In genomic region chr7:96028729-96029128, GRCh38 we compare ENCODE assay signal across 3 cellular contexts.
"Had no signal": no experiment of that assay in that cellular context is flagged by ENCODE, and none has a peak within 500 bp of the region (broad histone marks: within the 10 kb centered on the region; RNA-seq: fewer than 3 reads in every experiment).

No MANE protein-coding gene starts in this region.

- ATAC-seq: GM12878 had no signal

- H3K4me3 ChIP-seq: GM12878 had no signal

- DNase-seq: GDM1, GF-D8 had no signal
